Comparison of ENCODE assay signal across 10 cellular contexts in the genomic region with DNA sequence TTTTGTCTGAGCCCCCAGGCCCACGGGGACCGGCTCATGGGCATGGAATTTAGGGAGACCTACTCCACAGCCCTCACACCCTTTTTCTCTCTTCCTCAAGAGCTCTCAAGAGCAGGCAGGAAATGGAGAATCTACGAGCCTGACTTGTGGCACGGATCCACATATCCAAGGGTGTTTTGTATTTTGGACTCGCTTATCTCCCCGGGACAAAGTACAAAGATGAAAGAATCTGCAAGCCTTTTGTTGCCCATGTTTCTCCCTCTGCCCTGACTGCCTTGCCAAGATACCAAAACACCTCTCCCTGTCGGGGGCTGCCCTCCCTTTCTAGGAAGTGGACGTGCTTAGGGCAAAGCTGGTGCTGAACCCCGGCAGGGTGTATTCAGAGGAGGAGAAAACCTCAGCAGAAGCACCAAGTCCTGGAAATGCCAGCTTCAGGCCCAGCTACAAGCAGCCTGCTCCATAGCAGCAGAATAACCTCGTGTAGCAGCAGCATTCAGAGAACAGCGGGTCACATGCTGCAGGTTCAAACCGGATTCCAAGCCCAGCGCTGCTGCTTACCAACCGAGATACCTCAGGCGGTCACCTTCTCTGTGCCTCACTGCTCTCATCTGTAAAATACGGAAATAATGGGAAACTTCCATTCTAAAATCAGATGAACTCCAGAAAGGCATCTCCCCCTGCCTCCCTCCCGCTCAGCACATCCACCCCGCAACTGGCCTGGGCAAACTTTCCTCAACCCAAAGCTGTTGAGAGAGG. TPM values are rescaled to one million over a fixed set of nuclear protein-coding genes. Genes with fewer than 3 reads are reported as not detected.
DNase-seq lines count a peak whose midpoint lies in the region; ATAC-seq, FAIRE-seq and TF ChIP-seq lines count a peak whose summit lies in the region.
"Had no signal": no experiment of that assay in that cellular context is flagged by ENCODE, and none has a peak within 500 bp of the region (broad histone marks: within the 10 kb centered on the region; RNA-seq: fewer than 3 reads in every experiment).

No MANE protein-coding gene starts in this region.

- H3K79me2 ChIP-seq in astrocyte (ENCODE audit: insufficient read depth, low read length), result no peaks in the 10 kb centered on the region

- ATAC-seq in GM19463 (IDR thresholded peaks at IDR 0.05; ENCODE audit: unreplicated experiment), result no peak
- ATAC-seq in GM21390 (IDR thresholded peaks at IDR 0.05; ENCODE audit: unreplicated experiment), result no peak

- peak overlapping the region; percentile 13 for H2AFZ ChIP-seq in astrocyte (ENCODE audit: low read depth, low read length)

- H3K27me3 ChIP-seq in HUES64 (ENCODE audit: insufficient read depth, low read length) (peaks cover 10% of the 10 kb centered on the region; the same call in 1 of the 2 replicates), astrocyte (ENCODE audit: insufficient read depth, low read length) (no peaks in the 10 kb centered on the region), iPS-20b (ENCODE audit: insufficient read depth, low read length) (peaks cover 9% of the 10 kb centered on the region), small intestine (ENCODE audit: control insufficient read depth in 2 of 2, insufficient read depth in 2 of 2, low read length in 2 of 2) (no peaks in the 10 kb centered on the region)

- no peaks in the 10 kb centered on the region for H3K9me3 ChIP-seq in HUES64 (ENCODE audit: insufficient read depth, low read depth, low read length)
- H3K9me3 ChIP-seq in astrocyte (ENCODE audit: insufficient read depth, low read depth, low read length), result no peaks in the 10 kb centered on the region
- no peaks in the 10 kb centered on the region for H3K9me3 ChIP-seq in iPS-20b (ENCODE audit: insufficient read depth, low read depth, low read length)
- H3K9me3 ChIP-seq in small intestine (ENCODE audit: control insufficient read depth, low read depth), result no peaks in the 10 kb centered on the region

- no peak for TF ChIP-seq CTCF in astrocyte (IDR thresholded peaks at IDR 0.05; ENCODE audit: insufficient read depth, low read depth, low read length)

- H3K4me2 ChIP-seq in astrocyte (ENCODE audit: low read length), result peak overlapping the region; percentile 29

- 57% methylated on average over 18 of the region's 18 CpGs for WGBS in HUES64
- WGBS in small intestine, 3 donors, result 12 to 31% (median 20%) methylated on average over 18 of the region's 18 CpGs

- H3K4me1 ChIP-seq in HUES64 (ENCODE audit: insufficient read depth, low read length), result peaks cover 32% of the 10 kb centered on the region
- H3K4me1 ChIP-seq in astrocyte (ENCODE audit: insufficient read depth, low read length), result peaks cover 17% of the 10 kb centered on the region
- peaks cover 24% of the 10 kb centered on the region for H3K4me1 ChIP-seq in iPS-20b (ENCODE audit: insufficient read depth, low read length)
- peaks cover 3 to 6% of the 10 kb centered on the region in 2 donors for H3K4me1 ChIP-seq in small intestine (ENCODE audit: control insufficient read depth in 2 of 2, insufficient read depth in 1 of 2, low read depth in 1 of 2, low read length in 1 of 2)

- H3K4me3 Mint-ChIP-seq in astrocyte (ENCODE audit: unreplicated experiment), result no peak overlapping the region

- peak overlapping the region; percentile 56 for H3K27ac ChIP-seq in HUES64 (ENCODE audit: low read depth, low read length)
- no peak overlapping the region for H3K27ac ChIP-seq in astrocyte (ENCODE audit: low read depth, low read length)
- H3K27ac ChIP-seq in iPS-20b (ENCODE audit: low read length), result no peak overlapping the region
- H3K27ac ChIP-seq in small intestine (ENCODE audit: low read depth in 1 of 2, low read length in 1 of 2), result peak overlapping the region; percentile 87 to 91

- no peaks in the 10 kb centered on the region for H3K27me3 Mint-ChIP-seq in astrocyte (ENCODE audit: low read depth, unreplicated experiment)

- peaks cover 13% of the 10 kb centered on the region for H4K20me1 ChIP-seq in astrocyte (ENCODE audit: insufficient read depth, low read length)

- H3K9ac ChIP-seq in HUES64 (ENCODE audit: low read depth, low read length) (peak overlapping the region; percentile 48; the same call in 1 of the 2 replicates), astrocyte (ENCODE audit: low read length) (peak overlapping the region; percentile 41), iPS-20b (ENCODE audit: low read depth, low read length) (peak overlapping the region; percentile 19; the same call in 1 of the 2 replicates)

- peaks cover 25% of the 10 kb centered on the region for H3K4me1 Mint-ChIP-seq in astrocyte (ENCODE audit: low read depth, unreplicated experiment)

- H3K36me3 Mint-ChIP-seq in astrocyte (ENCODE audit: low read depth, unreplicated experiment), result peaks cover 6% of the 10 kb centered on the region

- peak overlapping the region; percentile 34 for H3K27ac Mint-ChIP-seq in astrocyte (ENCODE audit: unreplicated experiment)
- H3K27ac Mint-ChIP-seq: activated T-helper 2 cell treated with anti-CD3 and anti-CD28 coated beads, Interferon-gamma antibody, Interleukin-2, Interleukin-4, amounts not matched to agents 10 μg/mL and 5 μg/mL and 100 μg/mL, durations not matched to agents 14 hours and 24 hours and 36 hours had no signal

- no peak for FAIRE-seq in astrocyte (lab: Jason Lieb, UNC)
- no peak for FAIRE-seq in small intestine (lab: Jason Lieb, UNC)

- DNase-seq in astrocyte (ENCODE audit: low read depth) (peak; percentile 46), small intestine (peak; percentile 99), NCI-H1105 treated with DMSO at 0.1 percent for 48 hours (lab: John Stamatoyannopoulos, UW) (no peak)
- DNase-seq in stimulated activated CD4-positive, alpha-beta T cell treated with anti-CD3 and anti-CD28 coated beads, Interleukin-12 subunit alpha, Interleukin-12 subunit beta, amount 100 ng/mL, for 4 hours, result no peak
- DNase-seq: stimulated activated CD4-positive, alpha-beta T cell treated with anti-CD3 and anti-CD28 coated beads, Interleukin-1b, Interleukin-23, amount 100 ng/mL, for 48 hours had no signal

- H3K9me3 Mint-ChIP-seq in astrocyte (ENCODE audit: unreplicated experiment), result no peaks in the 10 kb centered on the region
- H3K9me3 Mint-ChIP-seq: activated T-helper 2 cell treated with anti-CD3 and anti-CD28 coated beads, Interferon-gamma antibody, Interleukin-2, Interleukin-4, amounts not matched to agents 10 μg/mL and 5 μg/mL and 100 μg/mL, durations not matched to agents 14 hours and 24 hours and 36 hours had no signal

- H3K4me3 ChIP-seq in HUES64 (ENCODE audit: low read length) (no peak overlapping the region), astrocyte (ENCODE audit: insufficient read depth, low read depth, low read length) (no peak overlapping the region), iPS-20b (ENCODE audit: low read length) (no peak overlapping the region), small intestine (ENCODE audit: low read depth in 1 of 2, low read length in 2 of 2) (no peak overlapping the region)

- H3K36me3 ChIP-seq in HUES64 (ENCODE audit: insufficient read depth, low read length) (peaks cover 13% of the 10 kb centered on the region), astrocyte (ENCODE audit: insufficient read depth, low read length) (peaks cover 13% of the 10 kb centered on the region), iPS-20b (ENCODE audit: insufficient read depth, low read depth, low read length) (peaks cover 12% of the 10 kb centered on the region), small intestine (ENCODE audit: control insufficient read depth in 2 of 2, insufficient read depth in 2 of 2, low read length in 2 of 2) (peaks cover 0 to 4% of the 10 kb centered on the region in 2 donors)

RNA-seq across cellular contexts. Expression of gene DNASE1L3, which starts 35.2 kb away (rescaled TPM):
- polyA plus RNA-seq in HUES64 (2013, experiment 1 of 2), result not detected
- not detected for polyA plus RNA-seq in HUES64 (2013, experiment 2 of 2)
- total RNA-seq in astrocyte, result not detected in 2 replicates
- polyA plus RNA-seq in small intestine, result 10 to 100 TPM in 1 of 3 donors, 1 to 10 TPM in 2; 2.9 to 17.0 (median 4.2) TPM
- total RNA-seq: activated T-helper 2 cell treated with anti-CD3 and anti-CD28 coated beads, Interferon-gamma antibody, Interleukin-2, Interleukin-4, amounts not matched to agents 10 μg/mL and 5 μg/mL and 100 μg/mL, durations not matched to agents 14 hours and 24 hours and 36 hours had no signal

Comparison
In these comparisons a context has a peak if more than half of its experiments do, and no peak if none do; other contexts are left out.
1. H3K27ac ChIP-seq: peak in HUES64 (single experiment) and small intestine (2 of 2); none in astrocyte (single experiment) and iPS-20b (single experiment).
2. DNase-seq: peak in astrocyte (single experiment) and small intestine (single experiment); none in stimulated activated CD4-positive, alpha-beta T cell treated with anti-CD3 and anti-CD28 coated beads, Interleukin-12 subunit alpha, Interleukin-12 subunit beta, amount 100 ng/mL, for 4 hours (single experiment) and NCI-H1105 treated with DMSO at 0.1 percent for 48 hours (single experiment).
3. Peak in every context shown above with its lines, with median percentiles within 50 percentile points of each other: H3K9ac ChIP-seq.